Comparison of ENCODE assay signal across 8 cellular contexts in the genomic region with DNA sequence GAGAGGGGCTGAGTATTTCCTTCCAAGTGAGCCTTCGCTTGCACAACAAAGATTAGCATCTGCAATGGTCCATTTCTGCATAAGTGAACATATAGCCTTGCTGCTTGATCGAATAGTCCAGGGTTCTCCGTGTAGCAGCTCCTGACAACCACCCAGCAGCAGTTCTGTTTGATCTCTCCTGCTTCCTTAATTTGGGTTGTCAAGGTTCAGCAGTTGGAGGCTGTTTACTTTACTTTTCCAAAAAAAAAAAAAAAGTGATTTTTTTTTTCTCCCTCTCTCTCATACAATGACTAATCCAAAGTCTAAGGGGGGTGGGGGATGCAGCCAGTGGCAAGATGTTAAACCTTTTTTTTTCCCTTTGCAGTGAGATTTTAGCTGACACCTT. TPM values are rescaled to one million over a fixed set of nuclear protein-coding genes. Genes with fewer than 3 reads are reported as not detected.
DNase-seq lines count a peak whose midpoint lies in the region; ATAC-seq, FAIRE-seq and TF ChIP-seq lines count a peak whose summit lies in the region.

No MANE protein-coding gene starts in this region.

- POLR2A ChIA-PET in A549 (lab: Yijun Ruan, JAX), result interaction anchor here (0.6 to 1.1 kb wide), 3 partner anchors 69 to 263 kb away, joined by 3 read pairs; no protein-coding TSS in a partner anchor

- H3K27ac ChIP-seq in A549 (peak overlapping the region; percentile 95 to 100; a peak in 5 of 6 replicates), left lung (peak overlapping the region; percentile 95 to 98), upper lobe of right lung (peak overlapping the region; percentile 96)

- H3K27me3 ChIP-seq in left lung (no peaks in the 10 kb centered on the region), upper lobe of right lung (no peaks in the 10 kb centered on the region)

- no peak for ATAC-seq in A549
- ATAC-seq in left lung, result no peak
- ATAC-seq in upper lobe of right lung, result no peak
- ATAC-seq in effector memory CD8-positive, alpha-beta T cell (replicated peaks), result no peak
- no peak for ATAC-seq in HG02759 (IDR thresholded peaks at IDR 0.05; ENCODE audit: unreplicated experiment)

- no peaks in the 10 kb centered on the region for H3K9me3 ChIP-seq in A549
- no peaks in the 10 kb centered on the region for H3K9me3 ChIP-seq in left lung
- no peaks in the 10 kb centered on the region for H3K9me3 ChIP-seq in upper lobe of right lung

- H3K4me3 Mint-ChIP-seq in effector memory CD8-positive, alpha-beta T cell, result no peak overlapping the region

- no peak for TF ChIP-seq RAD21 in A549 (conservative IDR thresholded peaks at IDR 0.05 in 1 of 2, IDR thresholded peaks at IDR 0.05 in 1 of 2)

- intact Hi-C loops in left lung (cut with DNase I), result loop anchor here in 1 of 2 donors (10.0 kb wide), 1 partner anchor 265 kb away; no protein-coding TSS in a partner anchor
- intact Hi-C loops in upper lobe of right lung (cut with DNase I), result loop anchor here (10.0 kb wide), 1 partner anchor 525 kb away; no protein-coding TSS in a partner anchor

- H3K9me3 Mint-ChIP-seq in effector memory CD8-positive, alpha-beta T cell, result no peaks in the 10 kb centered on the region

- peaks cover 7 to 8% of the 10 kb centered on the region in 2 donors for H3K27me3 Mint-ChIP-seq in effector memory CD8-positive, alpha-beta T cell

- peaks cover 39% of the 10 kb centered on the region for H3K36me3 Mint-ChIP-seq in effector memory CD8-positive, alpha-beta T cell (ENCODE audit: insufficient read depth)

- H3K4me3 ChIP-seq in A549, result peak overlapping the region; percentile 75
- H3K4me3 ChIP-seq in WI38 (ENCODE audit: low read depth, low read length), result peak overlapping the region; percentile 88
- peak overlapping the region; percentile 1 to 86 for H3K4me3 ChIP-seq in left lung
- peak overlapping the region; percentile 88 for H3K4me3 ChIP-seq in upper lobe of right lung

- 47% methylated on average over 3 of the region's 3 CpGs for WGBS in A549 (ENCODE audit: missing lambda C conversion rate)

- H3K4me2 ChIP-seq in A549, result peak overlapping the region; percentile 95

- DNase-seq in A549 (ENCODE audit: low read depth in 1 of 2, low spot score in 1 of 2) (peak in 1 of 2 experiments; percentile 14), H4 (ENCODE audit: low spot score) (peak; percentile 19), left lung (no peak), upper lobe of right lung (no peak), DMS153 treated with DMSO at 0.1 percent for 48 hours (lab: John Stamatoyannopoulos, UW; ENCODE audit: unreplicated experiment) (no peak)
- DNase-seq in effector memory CD8-positive, alpha-beta T cell, result no peak

- no peak for FAIRE-seq in A549 (lab: Jason Lieb, UNC)

- H3K4me1 ChIP-seq in A549 (peaks cover 36% of the 10 kb centered on the region), left lung (peaks cover 20 to 58% of the 10 kb centered on the region in 2 donors), upper lobe of right lung (peaks cover 20% of the 10 kb centered on the region)

- TF ChIP-seq POLR2A in A549 (IDR thresholded peaks at IDR 0.05; ENCODE audit: low read length), result no peak

- H3K4me1 Mint-ChIP-seq in effector memory CD8-positive, alpha-beta T cell (ENCODE audit: low read depth in 2 of 2), result peaks cover 19 to 22% of the 10 kb centered on the region in 2 donors

- no peak for TF ChIP-seq CTCF in A549 (IDR thresholded peaks at IDR 0.05)
- no peak for TF ChIP-seq CTCF in WI38 (IDR thresholded peaks at IDR 0.05; ENCODE audit: low read depth, low read length)
- TF ChIP-seq CTCF in left lung (IDR thresholded peaks at IDR 0.05), result no peak
- no peak for TF ChIP-seq CTCF in upper lobe of right lung (IDR thresholded peaks at IDR 0.05)

- CTCF ChIA-PET in A549 (lab: Yijun Ruan, JAX), result interaction anchor here (0.7 to 0.9 kb wide), 2 partner anchors 8 to 34 kb away, joined by 3 read pairs; no protein-coding TSS in a partner anchor

- no peak for TF ChIP-seq EP300 in A549 (IDR thresholded peaks at IDR 0.05)

- H3K27ac Mint-ChIP-seq in effector memory CD8-positive, alpha-beta T cell, result no peak overlapping the region

- H3K36me3 ChIP-seq in left lung (no peaks in the 10 kb centered on the region), upper lobe of right lung (no peaks in the 10 kb centered on the region)

TF ChIP-seq in A549, 52 proteins besides CTCF, POLR2A, EP300 and RAD21:
- 0 out of 2 replicates have a peak, but pooled peaks have one; percentile 34 for TF ChIP-seq JUNB (IDR thresholded peaks at IDR 0.05)
- TF ChIP-seq RFX5 (IDR thresholded peaks at IDR 0.05), result no peak
- TF ChIP-seq, protein P1, sequence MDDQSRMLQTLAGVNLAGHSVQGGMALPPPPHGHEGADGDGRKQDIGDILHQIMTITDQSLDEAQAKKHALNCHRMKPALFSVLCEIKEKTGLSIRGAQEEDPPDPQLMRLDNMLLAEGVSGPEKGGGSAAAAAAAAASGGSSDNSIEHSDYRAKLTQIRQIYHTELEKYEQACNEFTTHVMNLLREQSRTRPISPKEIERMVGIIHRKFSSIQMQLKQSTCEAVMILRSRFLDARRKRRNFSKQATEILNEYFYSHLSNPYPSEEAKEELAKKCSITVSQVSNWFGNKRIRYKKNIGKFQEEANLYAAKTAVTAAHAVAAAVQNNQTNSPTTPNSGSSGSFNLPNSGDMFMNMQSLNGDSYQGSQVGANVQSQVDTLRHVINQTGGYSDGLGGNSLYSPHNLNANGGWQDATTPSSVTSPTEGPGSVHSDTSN (IDR thresholded peaks at IDR 0.05), result no peak
- no peak for TF ChIP-seq CBX8 (IDR thresholded peaks at IDR 0.05)
- no peak for TF ChIP-seq SREBF2 (IDR thresholded peaks at IDR 0.05)
- no peak for TF ChIP-seq MAZ (IDR thresholded peaks at IDR 0.05; ENCODE audit: borderline replicate concordance, low read depth, low read length)
- no peak for TF ChIP-seq ZNF302 (CRISPR knock-in tag; IDR thresholded peaks at IDR 0.05)
- no peak for TF ChIP-seq EHF (CRISPR knock-in tag; IDR thresholded peaks at IDR 0.05)
- no peak for TF ChIP-seq JUN (IDR thresholded peaks at IDR 0.05)
- TF ChIP-seq FOSL2 (IDR thresholded peaks at IDR 0.05), result 0 out of 2 replicates have a peak, but pooled peaks have one; percentile 22
- no peak for TF ChIP-seq FOSL2 (CRISPR knock-in tag; IDR thresholded peaks at IDR 0.05)
- TF ChIP-seq, protein P2, sequence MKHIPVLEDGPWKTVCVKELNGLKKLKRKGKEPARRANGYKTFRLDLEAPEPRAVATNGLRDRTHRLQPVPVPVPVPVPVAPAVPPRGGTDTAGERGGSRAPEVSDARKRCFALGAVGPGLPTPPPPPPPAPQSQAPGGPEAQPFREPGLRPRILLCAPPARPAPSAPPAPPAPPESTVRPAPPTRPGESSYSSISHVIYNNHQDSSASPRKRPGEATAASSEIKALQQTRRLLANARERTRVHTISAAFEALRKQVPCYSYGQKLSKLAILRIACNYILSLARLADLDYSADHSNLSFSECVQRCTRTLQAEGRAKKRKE (CRISPR knock-in tag; IDR thresholded peaks at IDR 0.05; ENCODE audit: low read depth), result no peak
- TF ChIP-seq, protein P3, sequence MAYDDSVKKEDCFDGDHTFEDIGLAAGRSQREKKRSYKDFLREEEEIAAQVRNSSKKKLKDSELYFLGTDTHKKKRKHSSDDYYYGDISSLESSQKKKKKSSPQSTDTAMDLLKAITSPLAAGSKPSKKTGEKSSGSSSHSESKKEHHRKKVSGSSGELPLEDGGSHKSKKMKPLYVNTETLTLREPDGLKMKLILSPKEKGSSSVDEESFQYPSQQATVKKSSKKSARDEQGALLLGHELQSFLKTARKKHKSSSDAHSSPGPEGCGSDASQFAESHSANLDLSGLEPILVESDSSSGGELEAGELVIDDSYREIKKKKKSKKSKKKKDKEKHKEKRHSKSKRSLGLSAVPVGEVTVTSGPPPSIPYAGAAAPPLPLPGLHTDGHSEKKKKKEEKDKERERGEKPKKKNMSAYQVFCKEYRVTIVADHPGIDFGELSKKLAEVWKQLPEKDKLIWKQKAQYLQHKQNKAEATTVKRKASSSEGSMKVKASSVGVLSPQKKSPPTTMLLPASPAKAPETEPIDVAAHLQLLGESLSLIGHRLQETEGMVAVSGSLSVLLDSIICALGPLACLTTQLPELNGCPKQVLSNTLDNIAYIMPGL (CRISPR knock-in tag; IDR thresholded peaks at IDR 0.05; ENCODE audit: borderline replicate concordance), result no peak

RNA-seq across cellular contexts. Expression of a gene that starts 3.6 kb away (rescaled TPM):
- polyA plus RNA-seq in A549 (2011; rRNA removed) (13.9 and 16.3 TPM in 2 replicates), A549 (2017; fragmentation: RNase III; extraction: RNeasy Plus Mini Kit Qiagen cat#74134 plus additional on column Dnase treatment) (9.8 to 13.5 TPM (median 12.8 TPM) in 3 replicates)
- 3.7 and 5.5 TPM in 2 replicates for polyA plus RNA-seq in A549 (2012; cell fraction: cytosol; rRNA removed)
- polyA plus RNA-seq in A549 (2012; cell fraction: nucleus; rRNA removed), result 5.3 and 8.9 TPM in 2 replicates
- polyA minus RNA-seq in A549 (2011; rRNA and poly(A)+ RNA removed), result 73.2 and 83.5 TPM in 2 replicates
- total RNA-seq in H4 (2014; rRNA removed; shearing (Covaris generic)), result 13.1 and 15.9 TPM in 2 replicates
- total RNA-seq in left lung (100 to 1,000 TPM in 1 of 2 donors, 10 to 100 TPM in 1; 95.1 to 107 TPM), upper lobe of right lung (140 TPM)
